Comparison of ENCODE assay signal across 17 cellular contexts in the genomic region with DNA sequence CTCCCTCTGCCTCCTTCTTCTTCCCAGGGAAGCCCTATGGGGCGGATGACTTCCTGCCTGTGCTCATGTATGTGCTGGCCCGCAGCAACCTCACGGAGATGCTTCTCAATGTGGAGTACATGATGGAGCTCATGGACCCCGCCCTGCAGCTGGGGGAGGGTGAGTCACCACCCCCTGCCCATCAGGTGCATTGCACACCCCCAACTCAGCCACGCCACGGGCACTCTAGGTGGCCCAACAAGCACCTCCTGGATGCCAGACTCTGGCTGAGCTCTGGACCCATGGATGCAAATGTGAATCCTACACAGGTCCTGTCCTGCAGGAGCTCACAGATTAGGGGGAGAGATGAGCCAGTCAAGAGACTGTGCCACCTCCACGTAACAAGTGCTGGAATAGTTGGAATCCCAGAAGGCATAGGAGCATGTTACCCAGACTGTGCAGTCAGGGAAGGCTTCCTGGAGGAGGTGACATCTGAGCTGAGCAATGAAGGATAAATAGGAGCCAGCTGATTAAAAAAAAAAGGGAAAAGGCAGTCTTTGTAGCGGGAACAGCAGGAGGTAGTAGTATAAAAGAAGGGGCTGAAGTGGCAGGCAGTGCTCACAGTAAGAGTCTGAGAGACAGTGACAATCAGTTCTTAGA.
DNase-seq lines count a peak whose midpoint lies in the region; ATAC-seq, FAIRE-seq and TF ChIP-seq lines count a peak whose summit lies in the region.
"Had no signal": no experiment of that assay in that cellular context is flagged by ENCODE, and none has a peak within 500 bp of the region (broad histone marks: within the 10 kb centered on the region; RNA-seq: fewer than 3 reads in every experiment).

No MANE protein-coding gene starts in this region.

- H3K79me2 ChIP-seq in HepG2 (ENCODE audit: insufficient read depth, low read length), result no peaks in the 10 kb centered on the region

- H3K27ac ChIP-seq in A549, result no peak overlapping the region
- peak overlapping the region; percentile 2 for H3K27ac ChIP-seq in CD8-positive, alpha-beta T cell (ENCODE audit: low read depth, low read length)
- no peak overlapping the region for H3K27ac ChIP-seq in HepG2 (ENCODE audit: extremely low read length, insufficient read depth, low read length)
- no peak overlapping the region for H3K27ac ChIP-seq in tibial artery
- H3K27ac ChIP-seq: C4-2B, KMS-11 had no signal

- peak overlapping the region; percentile 82 for H3K27ac Mint-ChIP-seq in CD8-positive, alpha-beta T cell
- peak overlapping the region; percentile 86 for H3K27ac Mint-ChIP-seq in activated CD8-positive, alpha-beta T cell treated with anti-CD3 and anti-CD28 coated beads for 36 hours
- H3K27ac Mint-ChIP-seq: GM23338 had no signal

- peaks cover 88% of the 10 kb centered on the region for H3K36me3 Mint-ChIP-seq in CD8-positive, alpha-beta T cell
- peaks cover 84% of the 10 kb centered on the region for H3K36me3 Mint-ChIP-seq in activated CD8-positive, alpha-beta T cell treated with anti-CD3 and anti-CD28 coated beads for 36 hours (ENCODE audit: low read depth)

- in situ Hi-C loops in HepG2 (cut with HindIII; ENCODE audit: extremely low pct_ligation_motif_present, low pct_unique_long_range_greater_than_20kb), result no loop called here

- H3K4me1 Mint-ChIP-seq in CD8-positive, alpha-beta T cell (ENCODE audit: low read depth), result peaks cover 59% of the 10 kb centered on the region
- peaks cover 78% of the 10 kb centered on the region for H3K4me1 Mint-ChIP-seq in activated CD8-positive, alpha-beta T cell treated with anti-CD3 and anti-CD28 coated beads for 36 hours (ENCODE audit: low read depth)
- H3K4me1 Mint-ChIP-seq: GM23338 had no signal

- CTCF ChIA-PET in A549 (lab: Yijun Ruan, JAX), result interaction anchor here (0.6 to 2.2 kb wide), 4 partner anchors 10 to 52 kb away, joined by 3 to 8 read pairs (median 5); no protein-coding TSS in a partner anchor
- CTCF ChIA-PET in CD8-positive, alpha-beta T cell (lab: Charles Lee), result no interaction called here
- CTCF ChIA-PET in activated CD8-positive, alpha-beta T cell treated with anti-CD3 and anti-CD28 coated beads for 36 hours (lab: Charles Lee), result interaction anchor here (0.6 to 1.9 kb wide), 7 partner anchors 11 to 107 kb away, joined by 3 to 8 read pairs (median 4); no protein-coding TSS in a partner anchor
- CTCF ChIA-PET in HepG2 (lab: Yijun Ruan, JAX; ENCODE audit: low intra/inter-chr PET ratio, low total read pairs), result no interaction called here

- no peaks in the 10 kb centered on the region for H3K27me3 Mint-ChIP-seq in CD8-positive, alpha-beta T cell (ENCODE audit: low read depth)
- no peaks in the 10 kb centered on the region for H3K27me3 Mint-ChIP-seq in activated CD8-positive, alpha-beta T cell treated with anti-CD3 and anti-CD28 coated beads for 36 hours

- intact Hi-C loops in CD8-positive, alpha-beta T cell (cut with DNase I, micrococcal nuclease), result no loop called here
- intact Hi-C loops in activated CD8-positive, alpha-beta T cell treated with anti-CD3 and anti-CD28 coated beads for 36 hours (cut with micrococcal nuclease), result loop anchor here (2.0 to 5.0 kb wide), 3 partner anchors 74 to 146 kb away; no protein-coding TSS in a partner anchor
- intact Hi-C loops in HepG2 (cut with micrococcal nuclease; ENCODE audit: unreplicated experiment) (no loop called here), tibial artery (cut with DNase I; ENCODE audit: low total_unique reads) (no loop called here)

- H3K4me3 ChIP-seq in A549, result no peak overlapping the region
- H3K4me3 ChIP-seq in CD8-positive, alpha-beta T cell (ENCODE audit: low read depth, low read length), result no peak overlapping the region
- H3K4me3 ChIP-seq in HepG2 (replicated peaks in 1 of 3; ENCODE audit: insufficient read depth in 1 of 3, low read depth in 2 of 3, low read length in 3 of 3), result no peak overlapping the region
- no peak overlapping the region for H3K4me3 ChIP-seq in tibial artery
- H3K4me3 ChIP-seq: GM23338 had no signal

- peaks cover 61% of the 10 kb centered on the region for H3K36me3 ChIP-seq in CD8-positive, alpha-beta T cell (ENCODE audit: insufficient read depth, low read length)
- H3K36me3 ChIP-seq in HepG2 (replicated peaks in 1 of 2; ENCODE audit: control insufficient read depth in 1 of 2, insufficient read depth in 2 of 2, low read length in 2 of 2), result peaks cover 5 to 19% of the 10 kb centered on the region in 2 experiments; a peak in 4 of 5 replicates
- H3K36me3 ChIP-seq in tibial artery, result peaks cover 0 to 51% (median 38%) of the 10 kb centered on the region in 3 donors

- TF ChIP-seq EP300 in A549 (IDR thresholded peaks at IDR 0.05), result no peak
- no peak for TF ChIP-seq EP300 in HepG2 (IDR thresholded peaks at IDR 0.05; ENCODE audit: low read depth in 2 of 2, low read length in 2 of 2)
- TF ChIP-seq EP300 in HepG2 (CRISPR knock-in tag; IDR thresholded peaks at IDR 0.05; ENCODE audit: borderline replicate concordance), result no peak

- ATAC-seq in A549, result no peak
- ATAC-seq in CD8-positive, alpha-beta T cell, result no peak
- ATAC-seq in activated CD8-positive, alpha-beta T cell treated with anti-CD3 and anti-CD28 coated beads for 36 hours, result no peak
- ATAC-seq in HepG2, result no peak
- ATAC-seq in GM19467 (IDR thresholded peaks at IDR 0.05; ENCODE audit: unreplicated experiment), result no peak
- ATAC-seq: GM23338, Panc1 had no signal

- H3K9me3 ChIP-seq in A549 (no peaks in the 10 kb centered on the region), HepG2 (ENCODE audit: low read length) (no peaks in the 10 kb centered on the region), tibial artery (no peaks in the 10 kb centered on the region)
- no peaks in the 10 kb centered on the region for H3K9me3 ChIP-seq in CD8-positive, alpha-beta T cell (ENCODE audit: low read length)

- 0 out of 2 replicates have a peak, but pooled peaks cover 2% of the 10 kb centered on the region for H4K20me1 ChIP-seq in HepG2 (ENCODE audit: insufficient read depth, low read length)

- no peak overlapping the region for H2AFZ ChIP-seq in HepG2 (ENCODE audit: low read length)
- H2AFZ ChIP-seq: GM23338 had no signal

- TF ChIP-seq POLR2A in A549 (IDR thresholded peaks at IDR 0.05; ENCODE audit: low read length) (no peak), HepG2 (IDR thresholded peaks at IDR 0.05; ENCODE audit: insufficient read depth in 1 of 2, low read depth in 2 of 2, low read length in 2 of 2) (no peak)

- TF ChIP-seq RAD21 in A549 (conservative IDR thresholded peaks at IDR 0.05 in 1 of 2, IDR thresholded peaks at IDR 0.05 in 1 of 2), result no peak
- TF ChIP-seq RAD21 in HepG2 (CRISPR knock-in tag; IDR thresholded peaks at IDR 0.05), result no peak

- POLR2A ChIA-PET in A549 (lab: Yijun Ruan, JAX), result no interaction called here
- POLR2A ChIA-PET in CD8-positive, alpha-beta T cell (lab: Charles Lee), result no interaction called here
- POLR2A ChIA-PET in activated CD8-positive, alpha-beta T cell treated with anti-CD3 and anti-CD28 coated beads for 36 hours (lab: Charles Lee), result interaction anchor here (0.9 to 1.6 kb wide), 6 partner anchors 9 to 554 kb away, joined by 3 to 7 read pairs (median 4); no protein-coding TSS in a partner anchor
- POLR2A ChIA-PET in HepG2 (lab: Yijun Ruan, JAX), result no interaction called here

- H3K4me1 ChIP-seq in A549 (no peaks in the 10 kb centered on the region), HepG2 (ENCODE audit: insufficient read depth, low read length) (no peaks in the 10 kb centered on the region), tibial artery (peaks cover 0 to 15% (median 6%) of the 10 kb centered on the region in 4 donors)
- peaks cover 52% of the 10 kb centered on the region for H3K4me1 ChIP-seq in CD8-positive, alpha-beta T cell (ENCODE audit: insufficient read depth, low read length)

- DNase-seq in A549 (ENCODE audit: low read depth in 1 of 2, low spot score in 1 of 2) (no peak), HepG2 (ENCODE audit: low spot score) (no peak), AG08395 (ENCODE audit: low spot score) (no peak), NCI-H1694 (lab: John Stamatoyannopoulos, UW) (no peak), tibial artery (no peak)
- DNase-seq in CD8-positive, alpha-beta T cell, result no peak
- DNase-seq in activated CD8-positive, alpha-beta T cell treated with anti-CD3 and anti-CD28 coated beads for 36 hours, result peak; percentile 53
- DNase-seq: activated CD4-positive, alpha-beta T cell treated with anti-CD3 and anti-CD28 coated beads for 1 hour; erythroblast; left cardiac atrium; NCI-H510A treated with DMSO at 0.1 percent for 48 hours had no signal

- WGBS in A549 (ENCODE audit: missing lambda C conversion rate), result 91% methylated on average over 5 of the region's 8 CpGs
- 97% methylated on average over 3 of the region's 8 CpGs for WGBS in HepG2 (ENCODE audit: low lambda C conversion rate)

- H3K4me2 ChIP-seq in A549, result no peak overlapping the region
- H3K4me2 ChIP-seq in HepG2 (ENCODE audit: low read depth, low read length), result no peak overlapping the region
- H3K4me2 ChIP-seq: GM23338, KMS-11 had no signal

- no peaks in the 10 kb centered on the region for H3K27me3 ChIP-seq in CD8-positive, alpha-beta T cell (ENCODE audit: insufficient read depth, low read length)
- no peaks in the 10 kb centered on the region for H3K27me3 ChIP-seq in HepG2 (ENCODE audit: control insufficient read depth in 1 of 2, insufficient read depth in 2 of 2, low read length in 2 of 2)
- no peaks in the 10 kb centered on the region for H3K27me3 ChIP-seq in tibial artery

- BruUV-seq in HepG2 (replicated peaks; lab: Mats Ljungman, UMichigan), result no TSS peak

- H3K4me3 Mint-ChIP-seq in CD8-positive, alpha-beta T cell, result no peak overlapping the region
- peak overlapping the region; percentile 4 for H3K4me3 Mint-ChIP-seq in activated CD8-positive, alpha-beta T cell treated with anti-CD3 and anti-CD28 coated beads for 36 hours
- H3K4me3 Mint-ChIP-seq: GM23338 had no signal

- H3K9me3 Mint-ChIP-seq in CD8-positive, alpha-beta T cell, result no peaks in the 10 kb centered on the region
- H3K9me3 Mint-ChIP-seq in activated CD8-positive, alpha-beta T cell treated with anti-CD3 and anti-CD28 coated beads for 36 hours, result peaks cover 2% of the 10 kb centered on the region
- H3K9me3 Mint-ChIP-seq: GM23338 had no signal

- FAIRE-seq in A549 (lab: Jason Lieb, UNC) (no peak), HepG2 (lab: Jason Lieb, UNC) (no peak)
- FAIRE-seq: urothelium cell line had no signal

- no peak overlapping the region for H3K9ac ChIP-seq in HepG2 (ENCODE audit: insufficient read depth, low read depth, low read length)
- H3K9ac ChIP-seq: KMS-11 had no signal

- no peak for TF ChIP-seq CTCF in A549 (IDR thresholded peaks at IDR 0.05)
- TF ChIP-seq CTCF in CD8-positive, alpha-beta T cell (IDR thresholded peaks at IDR 0.05), result no peak
- TF ChIP-seq CTCF in activated CD8-positive, alpha-beta T cell treated with anti-CD3 and anti-CD28 coated beads for 36 hours (IDR thresholded peaks at IDR 0.05), result no peak
- TF ChIP-seq CTCF in HepG2 (CRISPR knock-in tag; IDR thresholded peaks at IDR 0.05), result no peak
- TF ChIP-seq CTCF in tibial artery (IDR thresholded peaks at IDR 0.05), result no peak

TF ChIP-seq in A549, 52 proteins besides CTCF, POLR2A, EP300 and RAD21 (continues in another document):
- no peak for TF ChIP-seq MYC (IDR thresholded peaks at IDR 0.05; ENCODE audit: borderline replicate concordance, low read length)
- peak; percentile 82 for TF ChIP-seq ZFP36 (IDR thresholded peaks at IDR 0.05; ENCODE audit: borderline replicate concordance, partially characterized antibody)

TF ChIP-seq in HepG2, 621 proteins besides CTCF, POLR2A, EP300 and RAD21:
- peak; percentile 58 for TF ChIP-seq ZFP36 (IDR thresholded peaks at IDR 0.05; ENCODE audit: borderline replicate concordance, low read depth, low read length, partially characterized antibody)
- no peak for TF ChIP-seq ZEB1 (IDR thresholded peaks at IDR 0.05; ENCODE audit: insufficient replicate concordance, low read depth)
TF ChIP-seq in HepG2: peak in this region for 1.

Comparison
In these comparisons a context has a peak if more than half of its experiments do, and no peak if none do; other contexts are left out.
1. CTCF ChIA-PET loops: an anchor here in A549 (0.6 to 2.2 kb wide) and activated CD8-positive, alpha-beta T cell treated with anti-CD3 and anti-CD28 coated beads for 36 hours (0.6 to 1.9 kb wide); none called in CD8-positive, alpha-beta T cell and HepG2.
2. Of the 38 proteins assayed by ChIP-seq in both HepG2 and A549: peak only in HepG2: none; only in A549: none; in both: ZFP36; in neither: 37.